ENCODE assay signal across 10 cellular contexts in the genomic region with DNA sequence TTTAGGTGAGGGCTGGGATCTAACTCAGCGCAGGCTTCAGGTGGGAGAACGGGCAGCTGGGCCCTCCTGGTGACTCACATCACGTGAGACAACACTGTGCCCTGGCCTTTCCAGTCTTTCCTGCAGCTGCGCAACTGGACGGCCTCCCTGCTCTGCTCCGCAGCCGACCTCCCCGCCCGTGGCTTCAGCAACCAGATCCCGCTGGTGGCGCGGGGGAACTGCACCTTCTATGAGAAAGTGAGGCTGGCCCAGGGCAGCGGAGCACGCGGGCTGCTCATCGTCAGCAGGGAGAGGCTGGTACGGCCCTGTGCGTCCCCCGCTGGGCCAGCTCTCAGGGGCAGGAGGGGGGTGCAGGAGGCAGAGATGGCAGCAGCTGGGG. TPM values are rescaled to one million over a fixed set of nuclear protein-coding genes. Genes with fewer than 3 reads are reported as not detected.
DNase-seq lines count a peak whose midpoint lies in the region; ATAC-seq, FAIRE-seq and TF ChIP-seq lines count a peak whose summit lies in the region.
"Had no signal": no experiment of that assay in that cellular context is flagged by ENCODE, and none has a peak within 500 bp of the region (broad histone marks: within the 10 kb centered on the region; RNA-seq: fewer than 3 reads in every experiment).

No MANE protein-coding gene starts in this region.

- H3K4me1 Mint-ChIP-seq in activated naive CD8-positive, alpha-beta T cell treated with anti-CD3 and anti-CD28 coated beads, Interleukin-2, amount 50 U/mL, for 24 hours, result peaks cover 14% of the 10 kb centered on the region
- peaks cover 15 to 28% (median 17%) of the 10 kb centered on the region in 7 donors for H3K4me1 Mint-ChIP-seq in naive thymus-derived CD4-positive, alpha-beta T cell

- H3K4me1 ChIP-seq in psoas muscle, result peaks cover 13% of the 10 kb centered on the region
- H3K4me1 ChIP-seq in naive thymus-derived CD4-positive, alpha-beta T cell (ENCODE audit: control insufficient read depth in 2 of 2, insufficient read depth in 2 of 2, low read length in 2 of 2), result peaks cover 0 to 17% of the 10 kb centered on the region in 2 donors

- H3K4me3 Mint-ChIP-seq in activated naive CD8-positive, alpha-beta T cell treated with anti-CD3 and anti-CD28 coated beads, Interleukin-2, amount 50 U/mL, for 24 hours, result no peak overlapping the region
- H3K4me3 Mint-ChIP-seq in naive thymus-derived CD4-positive, alpha-beta T cell, result no peak overlapping the region

- DNase-seq in SW480 (ENCODE audit: low spot score) (peak; percentile 76), frontal cortex (ENCODE audit: low spot score in 2 of 2) (peak; percentile 64 to 74), psoas muscle (peak; percentile 44 to 73), NCI-H526 treated with DMSO at 0.1 percent for 48 hours (lab: John Stamatoyannopoulos, UW) (no peak)
- no peak for DNase-seq in activated naive CD8-positive, alpha-beta T cell treated with anti-CD3 and anti-CD28 coated beads, Interleukin-2, amount 50 U/mL, for 24 hours
- no peak for DNase-seq in naive thymus-derived CD4-positive, alpha-beta T cell

- peak; percentile 21 to 59 (median 47) for ATAC-seq in psoas muscle
- no peak for ATAC-seq in activated naive CD8-positive, alpha-beta T cell treated with anti-CD3 and anti-CD28 coated beads, Interleukin-2, amount 50 U/mL, for 24 hours
- no peak for ATAC-seq in GM21529 (IDR thresholded peaks at IDR 0.05; ENCODE audit: unreplicated experiment)
- no peak for ATAC-seq in naive thymus-derived CD4-positive, alpha-beta T cell

- H3K4me3 ChIP-seq in psoas muscle, result no peak overlapping the region
- no peak overlapping the region for H3K4me3 ChIP-seq in naive thymus-derived CD4-positive, alpha-beta T cell (ENCODE audit: low read length)

- no peak overlapping the region for H3K27ac Mint-ChIP-seq in activated naive CD8-positive, alpha-beta T cell treated with anti-CD3 and anti-CD28 coated beads, Interleukin-2, amount 50 U/mL, for 24 hours
- H3K27ac Mint-ChIP-seq in naive thymus-derived CD4-positive, alpha-beta T cell, result peak overlapping the region in 1 of 9 donors; percentile 46

- H3K27me3 Mint-ChIP-seq in activated naive CD8-positive, alpha-beta T cell treated with anti-CD3 and anti-CD28 coated beads, Interleukin-2, amount 50 U/mL, for 24 hours, result no peaks in the 10 kb centered on the region
- no peaks in the 10 kb centered on the region for H3K27me3 Mint-ChIP-seq in naive thymus-derived CD4-positive, alpha-beta T cell

- H3K36me3 ChIP-seq in psoas muscle (ENCODE audit: insufficient read depth in 1 of 2, low read depth in 1 of 2), result peaks cover 0 to 38% of the 10 kb centered on the region in 2 donors
- peaks cover 0 to 49% (median 0%) of the 10 kb centered on the region in 3 experiments for H3K36me3 ChIP-seq in naive thymus-derived CD4-positive, alpha-beta T cell (ENCODE audit: control insufficient read depth in 2 of 3, insufficient read depth in 3 of 3, low read length in 3 of 3)

- WGBS in psoas muscle, 3 donors, result 56 to 68% (median 68%) methylated on average over 19 of the region's 19 CpGs

- intact Hi-C loops in psoas muscle (cut with DNase I), result loop anchor here in 1 of 2 donors (5.0 kb wide), 1 partner anchor 40 kb away; no protein-coding TSS in a partner anchor
- intact Hi-C loops in naive thymus-derived CD4-positive, alpha-beta T cell (cut with micrococcal nuclease), result no loop called here

- peaks cover 7% of the 10 kb centered on the region for H3K36me3 Mint-ChIP-seq in activated naive CD8-positive, alpha-beta T cell treated with anti-CD3 and anti-CD28 coated beads, Interleukin-2, amount 50 U/mL, for 24 hours (ENCODE audit: low read depth)
- peaks cover 0 to 15% (median 5%) of the 10 kb centered on the region in 5 donors for H3K36me3 Mint-ChIP-seq in naive thymus-derived CD4-positive, alpha-beta T cell

- H3K9me3 ChIP-seq in psoas muscle, result no peaks in the 10 kb centered on the region
- no peaks in the 10 kb centered on the region for H3K9me3 ChIP-seq in naive thymus-derived CD4-positive, alpha-beta T cell (ENCODE audit: control insufficient read depth in 2 of 3, low read length in 3 of 3)
- H3K9me3 ChIP-seq: neutrophil had no signal

- POLR2A ChIA-PET in naive thymus-derived CD4-positive, alpha-beta T cell (lab: Charles Lee), result interaction anchor here (0.7 kb wide), 1 partner anchor 1058 kb away, joined by 3 read pairs; no protein-coding TSS in a partner anchor

- no peak overlapping the region for H3K27ac ChIP-seq in psoas muscle
- H3K27ac ChIP-seq in naive thymus-derived CD4-positive, alpha-beta T cell (ENCODE audit: low read depth, low read length), result no peak overlapping the region
- H3K27ac ChIP-seq: KMS-11, neutrophil had no signal

- FAIRE-seq in frontal cortex (lab: Jason Lieb, UNC), result no peak

- H3K27me3 ChIP-seq in psoas muscle (ENCODE audit: insufficient read depth in 3 of 3, low read length in 2 of 3), result no peaks in the 10 kb centered on the region
- no peaks in the 10 kb centered on the region for H3K27me3 ChIP-seq in naive thymus-derived CD4-positive, alpha-beta T cell (ENCODE audit: control insufficient read depth in 2 of 2, insufficient read depth in 2 of 2, low read length in 2 of 2)
- H3K27me3 ChIP-seq: neutrophil had no signal

- TF ChIP-seq CTCF in GM12874 (IDR thresholded peaks at IDR 0.05; ENCODE audit: insufficient read depth, low read depth, low read length), result peak; percentile 2; the same call in 1 of the 2 replicates
- TF ChIP-seq CTCF in psoas muscle (IDR thresholded peaks at IDR 0.05), result peak; percentile 27

- H3K9me3 Mint-ChIP-seq in activated naive CD8-positive, alpha-beta T cell treated with anti-CD3 and anti-CD28 coated beads, Interleukin-2, amount 50 U/mL, for 24 hours, result peaks cover 10% of the 10 kb centered on the region
- H3K9me3 Mint-ChIP-seq in naive thymus-derived CD4-positive, alpha-beta T cell, result peaks cover 0 to 10% (median 0%) of the 10 kb centered on the region in 11 donors

- CTCF ChIA-PET in naive thymus-derived CD4-positive, alpha-beta T cell (lab: Charles Lee), result no interaction called here

RNA-seq across cellular contexts. Expression of a gene that starts 8.8 kb away (rescaled TPM):
- 16.3 TPM for total RNA-seq in frontal cortex
- 10 to 100 TPM; 21.1 to 38.0 (median 27.7) TPM for total RNA-seq in psoas muscle
- 10 to 100 TPM; 11.4 to 22.1 (median 19.4) TPM for polyA plus RNA-seq in psoas muscle
- 100 to 1,000 TPM in 4 of 5 experiments, 10 to 100 TPM in 1; 92.2 to 150 (median 140) TPM for total RNA-seq in naive thymus-derived CD4-positive, alpha-beta T cell
- polyA plus RNA-seq in naive thymus-derived CD4-positive, alpha-beta T cell, result 10 to 100 TPM; 11.1 to 15.7 TPM

RNA-seq across cellular contexts. Expression of a gene that starts 8.9 kb away (rescaled TPM):
- total RNA-seq in frontal cortex, result 97.4 TPM
- total RNA-seq in psoas muscle, result 10 to 100 TPM; 42.2 to 89.8 (median 47.8) TPM
- polyA plus RNA-seq in psoas muscle, result 100 to 1,000 TPM; 128 to 323 (median 141) TPM
- total RNA-seq in naive thymus-derived CD4-positive, alpha-beta T cell, result 100 to 1,000 TPM in 3 of 5 experiments, 10 to 100 TPM in 2; 79.4 to 131 (median 102) TPM
- polyA plus RNA-seq in naive thymus-derived CD4-positive, alpha-beta T cell, result 100 to 1,000 TPM; 142 to 182 TPM

RNA-seq across cellular contexts. Expression of a gene that starts 22.7 kb away (rescaled TPM):
- total RNA-seq in frontal cortex, result 0.41 TPM
- total RNA-seq in psoas muscle, result under 1 TPM in 1 of 4 donors, not detected in 3; 0.17 TPM
- polyA plus RNA-seq in psoas muscle, result not detected
- not detected for total RNA-seq in naive thymus-derived CD4-positive, alpha-beta T cell
- polyA plus RNA-seq in naive thymus-derived CD4-positive, alpha-beta T cell, result not detected

RNA-seq across cellular contexts. Expression of a gene that starts 29.4 kb away (rescaled TPM):
- 0.82 TPM for total RNA-seq in frontal cortex
- total RNA-seq in psoas muscle, result not detected
- polyA plus RNA-seq in psoas muscle, result under 1 TPM in 1 of 3 donors, not detected in 2; 0.04 TPM
- 1 to 10 TPM in 2 of 5 experiments, under 1 TPM in 3; 0.27 to 1.8 (median 0.72) TPM for total RNA-seq in naive thymus-derived CD4-positive, alpha-beta T cell
- 10 to 100 TPM in 1 of 2 donors, 1 to 10 TPM in 1; 3.6 to 12.9 TPM for polyA plus RNA-seq in naive thymus-derived CD4-positive, alpha-beta T cell

RNA-seq across cellular contexts. Expression of a gene that starts 55.3 kb away (rescaled TPM):
- under 0.01 TPM for total RNA-seq in frontal cortex
- total RNA-seq in psoas muscle, result under 1 TPM; 0.12 to 0.20 (median 0.14) TPM
- polyA plus RNA-seq in psoas muscle, result under 1 TPM in 2 of 3 donors, not detected in 1; 0.01 to 0.08 TPM
- 1 to 10 TPM in 1 of 5 experiments, under 1 TPM in 3, not detected in 1; 0.14 to 3.9 (median 0.45) TPM for total RNA-seq in naive thymus-derived CD4-positive, alpha-beta T cell
- under 1 TPM; 0.14 to 0.44 TPM for polyA plus RNA-seq in naive thymus-derived CD4-positive, alpha-beta T cell

Comparison
In these comparisons a context has a peak if more than half of its experiments do, and no peak if none do; other contexts are left out.
1. DNase-seq: peak in SW480 (single experiment), frontal cortex (2 of 2) and psoas muscle (2 of 2); none in activated naive CD8-positive, alpha-beta T cell treated with anti-CD3 and anti-CD28 coated beads, Interleukin-2, amount 50 U/mL, for 24 hours (single experiment), NCI-H526 treated with DMSO at 0.1 percent for 48 hours (single experiment) and naive thymus-derived CD4-positive, alpha-beta T cell (0 of 9).
2. ATAC-seq: peak in psoas muscle (4 of 4); none in activated naive CD8-positive, alpha-beta T cell treated with anti-CD3 and anti-CD28 coated beads, Interleukin-2, amount 50 U/mL, for 24 hours (single experiment), GM21529 (single experiment) and naive thymus-derived CD4-positive, alpha-beta T cell (single experiment).